ENCODE assay signal across 22 cellular contexts in genomic region chr2:2872713-2873449, GRCh38.
"Had no signal": no experiment of that assay in that cellular context is flagged by ENCODE, and none has a peak within 500 bp of the region (broad histone marks: within the 10 kb centered on the region; RNA-seq: fewer than 3 reads in every experiment).

No MANE protein-coding gene starts in this region.

- ATAC-seq: body of pancreas; esophagus mucosa; naive thymus-derived CD4-positive, alpha-beta T cell; stimulated activated naive B cell treated with anti-CD40 and anti-IgM and Interleukin-4, amounts not matched to agents 10 μg/mL and 1 μg/mL and 100 μg/mL, for 72 hours; WTC11 had no signal

- H3K27me3 Mint-ChIP-seq: activated CD4-positive, alpha-beta memory T cell treated with anti-CD3 and anti-CD28 coated beads, Interleukin-2, amount 10 ng/mL, durations not matched to agents 7 days and 5 days; dendritic cell treated with granulocyte-macrophage colony-stimulating factor and Interleukin-4, amounts not matched to agents 40 ng/mL and 50 ng/mL, for 4 days; naive thymus-derived CD4-positive, alpha-beta T cell; stimulated activated naive B cell treated with anti-CD40 and anti-IgM and Interleukin-4, amounts not matched to agents 10 μg/mL and 1 μg/mL and 100 μg/mL, for 72 hours had no signal

- DNase-seq: activated CD4-positive, alpha-beta memory T cell treated with anti-CD3 and anti-CD28 coated beads, Interleukin-2, amount 10 ng/mL, durations not matched to agents 7 days and 5 days; anterior cingulate cortex; body of pancreas; effector memory CD4-positive, alpha-beta T cell; foreskin melanocyte; kidney; naive thymus-derived CD4-positive, alpha-beta T cell; ovary; stimulated activated CD4-positive, alpha-beta T cell treated with anti-CD3 and anti-CD28 coated beads, Interleukin-2, amount 100 ng/mL, for 48 hours; stimulated activated CD8-positive, alpha-beta memory T cell treated with anti-CD3 and anti-CD28 coated beads, Interleukin-4, amount 100 ng/mL, for 48 hours; stimulated activated naive B cell treated with anti-CD40 and anti-IgM and Interleukin-4, amounts not matched to agents 10 μg/mL and 1 μg/mL and 100 μg/mL, for 72 hours; T-helper 1 cell; T1000 had no signal

- H3K4me3 ChIP-seq: body of pancreas, lung, ovary, prostate gland, thoracic aorta, upper lobe of left lung had no signal

- H3K36me3 ChIP-seq: neutrophil, ovary, prostate gland, thoracic aorta, upper lobe of left lung had no signal

- H3K4me1 Mint-ChIP-seq: activated CD4-positive, alpha-beta memory T cell treated with anti-CD3 and anti-CD28 coated beads, Interleukin-2, amount 10 ng/mL, durations not matched to agents 7 days and 5 days; stimulated activated naive B cell treated with anti-CD40 and anti-IgM and Interleukin-4, amounts not matched to agents 10 μg/mL and 1 μg/mL and 100 μg/mL, for 72 hours; WTC11 had no signal

- H3K4me1 ChIP-seq: body of pancreas, prostate gland, upper lobe of left lung had no signal

- FAIRE-seq: endothelial cell of umbilical vein, kidney had no signal

- H3K36me3 Mint-ChIP-seq: naive thymus-derived CD4-positive, alpha-beta T cell; stimulated activated naive B cell treated with anti-CD40 and anti-IgM and Interleukin-4, amounts not matched to agents 10 μg/mL and 1 μg/mL and 100 μg/mL, for 72 hours had no signal

- H3K4me3 Mint-ChIP-seq: activated CD4-positive, alpha-beta memory T cell treated with anti-CD3 and anti-CD28 coated beads, Interleukin-2, amount 10 ng/mL, durations not matched to agents 7 days and 5 days; dendritic cell treated with granulocyte-macrophage colony-stimulating factor and Interleukin-4, amounts not matched to agents 40 ng/mL and 50 ng/mL, for 4 days; naive thymus-derived CD4-positive, alpha-beta T cell; stimulated activated naive B cell treated with anti-CD40 and anti-IgM and Interleukin-4, amounts not matched to agents 10 μg/mL and 1 μg/mL and 100 μg/mL, for 72 hours; WTC11 had no signal

- H3K27ac ChIP-seq: body of pancreas, neutrophil, ovary, prostate gland, thoracic aorta, upper lobe of left lung had no signal

- H3K27ac Mint-ChIP-seq: activated CD4-positive, alpha-beta memory T cell treated with anti-CD3 and anti-CD28 coated beads, Interleukin-2, amount 10 ng/mL, durations not matched to agents 7 days and 5 days; dendritic cell treated with granulocyte-macrophage colony-stimulating factor and Interleukin-4, amounts not matched to agents 40 ng/mL and 50 ng/mL, for 4 days; naive thymus-derived CD4-positive, alpha-beta T cell; stimulated activated naive B cell treated with anti-CD40 and anti-IgM and Interleukin-4, amounts not matched to agents 10 μg/mL and 1 μg/mL and 100 μg/mL, for 72 hours; WTC11 had no signal

- H3K9me3 ChIP-seq: body of pancreas, neutrophil, prostate gland, thoracic aorta, upper lobe of left lung had no signal

- H3K27me3 ChIP-seq: body of pancreas, neutrophil, ovary, upper lobe of left lung had no signal

- H3K9me3 Mint-ChIP-seq: activated CD4-positive, alpha-beta memory T cell treated with anti-CD3 and anti-CD28 coated beads, Interleukin-2, amount 10 ng/mL, durations not matched to agents 7 days and 5 days; dendritic cell treated with granulocyte-macrophage colony-stimulating factor and Interleukin-4, amounts not matched to agents 40 ng/mL and 50 ng/mL, for 4 days; naive thymus-derived CD4-positive, alpha-beta T cell had no signal
